ENCODE assay signal across 28 cellular contexts in the genomic region with DNA sequence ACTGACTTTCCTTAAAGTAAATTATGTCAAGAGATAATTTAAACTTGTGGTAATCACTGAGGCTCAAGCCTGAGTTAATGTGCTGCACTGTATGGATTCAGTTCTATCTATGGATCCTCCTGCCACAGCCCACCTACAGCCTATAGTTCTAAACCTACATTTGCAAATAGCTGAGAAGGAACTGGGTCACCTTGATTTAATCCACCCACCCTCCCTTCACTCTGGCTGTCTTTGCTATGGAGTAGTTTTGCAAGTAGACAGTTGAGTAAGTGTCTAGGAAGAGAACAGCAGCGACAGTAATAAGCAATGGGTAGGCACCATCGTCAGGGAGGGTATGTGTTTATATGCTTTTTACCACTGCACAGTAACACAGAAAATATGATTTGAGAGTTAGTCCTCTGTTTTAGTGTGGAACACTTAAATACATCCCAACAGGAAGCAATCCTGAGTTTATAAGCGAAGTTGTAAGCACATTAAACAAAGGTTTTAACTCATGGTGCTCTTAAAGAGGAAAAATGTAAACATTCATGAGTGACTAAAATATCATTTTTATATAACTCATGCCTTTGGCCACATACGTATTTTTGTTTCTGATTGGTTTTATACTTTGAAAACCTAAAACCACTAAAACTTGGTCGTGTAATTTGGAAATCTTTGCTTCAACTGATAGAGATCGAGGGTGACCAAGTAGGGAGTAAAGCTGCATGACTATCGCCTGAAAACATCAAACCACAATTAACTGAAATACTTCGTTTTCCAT. TPM values are rescaled to one million over a fixed set of nuclear protein-coding genes. Genes with fewer than 3 reads are reported as not detected.
"Had no signal": no experiment of that assay in that cellular context is flagged by ENCODE, and none has a peak within 500 bp of the region (broad histone marks: within the 10 kb centered on the region; RNA-seq: fewer than 3 reads in every experiment).

No MANE protein-coding gene starts in this region.

- H3K27me3 Mint-ChIP-seq: activated naive CD8-positive, alpha-beta T cell; activated T-cell treated with anti-CD3 and anti-CD28 coated beads, Interleukin-2, amount 50 U/mL, for 24 hours; central memory CD8-positive, alpha-beta T cell had no signal

- H3K4me1 Mint-ChIP-seq: central memory CD8-positive, alpha-beta T cell had no signal

- DNase-seq: activated CD4-positive, alpha-beta T cell treated with anti-CD3 and anti-CD28 coated beads for 1 hour; activated CD8-positive, alpha-beta memory T cell treated with anti-CD3 and anti-CD28 coated beads, Interleukin-2, amount 50 U/mL, for 4 hours; activated naive CD4-positive, alpha-beta T cell; activated T-cell treated with anti-CD3 and anti-CD28 coated beads, Interleukin-2, amount 50 U/mL, for 24 hours; effector memory CD4-positive, alpha-beta T cell; heart left ventricle; islet precursor cell; left colon; lower lobe of right lung; mesendoderm; naive thymus-derived CD4-positive, alpha-beta T cell; posterior cingulate gyrus; spleen; stimulated activated CD4-positive, alpha-beta T cell treated with anti-CD3 and anti-CD28 coated beads, Interleukin-4, amount 100 ng/mL, for 1 hour; stimulated activated naive CD4-positive, alpha-beta T cell; T1000; testis; trophoblast cell had no signal

- H3K36me3 Mint-ChIP-seq: activated naive CD8-positive, alpha-beta T cell; naive thymus-derived CD4-positive, alpha-beta T cell had no signal

- ATAC-seq: esophagus mucosa; gastroesophageal sphincter; heart left ventricle; left colon; lower lobe of right lung; naive thymus-derived CD4-positive, alpha-beta T cell; sciatic nerve had no signal

- H3K27ac Mint-ChIP-seq: activated naive CD8-positive, alpha-beta T cell; activated T-cell treated with anti-CD3 and anti-CD28 coated beads, Interleukin-2, amount 50 U/mL, for 24 hours; activated T-helper 2 cell treated with anti-CD3 and anti-CD28 coated beads, Interferon-gamma antibody, Interleukin-2, Interleukin-4, amounts not matched to agents 10 μg/mL and 5 μg/mL and 100 μg/mL, durations not matched to agents 14 hours and 24 hours and 36 hours; naive thymus-derived CD4-positive, alpha-beta T cell had no signal

- H3K9me3 Mint-ChIP-seq: activated T-cell treated with anti-CD3 and anti-CD28 coated beads, Interleukin-2, amount 50 U/mL, for 24 hours; activated T-helper 2 cell treated with anti-CD3 and anti-CD28 coated beads, Interferon-gamma antibody, Interleukin-2, Interleukin-4, amounts not matched to agents 10 μg/mL and 5 μg/mL and 100 μg/mL, durations not matched to agents 14 hours and 24 hours and 36 hours; central memory CD8-positive, alpha-beta T cell; naive thymus-derived CD4-positive, alpha-beta T cell; neural crest cell had no signal

- H3K4me3 Mint-ChIP-seq: activated naive CD8-positive, alpha-beta T cell; activated T-cell treated with anti-CD3 and anti-CD28 coated beads, Interleukin-2, amount 50 U/mL, for 24 hours; central memory CD8-positive, alpha-beta T cell; naive thymus-derived CD4-positive, alpha-beta T cell; neural crest cell had no signal

RNA-seq across cellular contexts. Expression of gene CHRNA1, which starts 36.3 kb away (rescaled TPM):
- total RNA-seq: activated T-helper 2 cell treated with anti-CD3 and anti-CD28 coated beads, Interferon-gamma antibody, Interleukin-2, Interleukin-4, amounts not matched to agents 10 μg/mL and 5 μg/mL and 100 μg/mL, durations not matched to agents 14 hours and 24 hours and 36 hours; esophagus mucosa; gastroesophageal sphincter; lower lobe of right lung; naive thymus-derived CD4-positive, alpha-beta T cell; neural crest cell; omental fat pad; T-helper 1 cell treated with Interleukin-12 subunit alpha and Interleukin-12 subunit beta and Interleukin-4 antibody, amounts not matched to agents 30 ng/mL and 1 ng/mL, for 36 hours; vagina had no signal
